In the genomic region with DNA sequence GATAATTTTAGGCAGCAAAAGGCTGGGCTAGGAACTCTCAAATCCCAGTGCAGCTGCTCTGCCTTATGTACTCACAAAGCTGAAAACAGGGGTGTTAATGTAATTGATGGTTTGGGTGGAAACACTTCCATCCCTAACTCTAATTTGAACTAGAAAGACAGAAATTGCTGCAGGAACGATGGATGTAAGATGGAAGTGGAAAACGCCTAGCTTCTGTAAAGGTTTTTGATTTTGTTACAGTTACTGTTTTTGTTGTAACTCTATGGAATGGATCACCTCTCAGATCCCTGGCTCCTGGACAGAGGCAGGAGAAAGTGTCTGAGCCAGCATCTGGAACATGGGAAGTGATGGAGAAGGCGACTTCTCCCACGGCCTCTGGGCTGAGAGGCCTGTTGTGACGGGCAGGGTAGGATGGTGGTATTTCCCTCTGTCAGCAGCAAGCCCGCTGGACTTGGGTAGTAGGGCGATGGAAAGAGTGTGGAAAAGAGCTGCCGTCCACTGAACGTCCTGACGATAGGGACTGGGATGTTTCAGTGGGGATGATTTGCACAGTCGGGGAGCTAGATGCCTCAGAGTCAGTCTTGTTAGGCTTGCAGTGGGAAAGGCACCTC, we compare ENCODE assay signal across 10 cellular contexts. TPM values are rescaled to one million over a fixed set of nuclear protein-coding genes. Genes with fewer than 3 reads are reported as not detected.
DNase-seq lines count a peak whose midpoint lies in the region; ATAC-seq and TF ChIP-seq lines count a peak whose summit lies in the region.
"Had no signal": no experiment of that assay in that cellular context is flagged by ENCODE, and none has a peak within 500 bp of the region (broad histone marks: within the 10 kb centered on the region; RNA-seq: fewer than 3 reads in every experiment).

No MANE protein-coding gene starts in this region.

- no peak for TF ChIP-seq CTCF in activated CD8-positive, alpha-beta T cell treated with anti-CD3 and anti-CD28 coated beads for 36 hours (IDR thresholded peaks at IDR 0.05)
- TF ChIP-seq CTCF in mesothelial cell of epicardium (IDR thresholded peaks at IDR 0.05; ENCODE audit: unreplicated experiment): no peak
- no peak for TF ChIP-seq CTCF in upper lobe of right lung (IDR thresholded peaks at IDR 0.05)

- no peak overlapping the region for H3K27ac ChIP-seq in upper lobe of right lung

- H3K4me1 ChIP-seq in upper lobe of right lung: peaks cover 15% of the 10 kb centered on the region

- peak overlapping the region; percentile 90 for H3K4me3 Mint-ChIP-seq in activated naive CD4-positive, alpha-beta T cell treated with anti-CD3 and anti-CD28 coated beads, Interleukin-2, amount 50 U/mL, for 24 hours
- H3K4me3 Mint-ChIP-seq in activated CD8-positive, alpha-beta T cell treated with anti-CD3 and anti-CD28 coated beads for 36 hours: peak overlapping the region; percentile 83
- peak overlapping the region; percentile 88 for H3K4me3 Mint-ChIP-seq in mesothelial cell of epicardium

- CTCF ChIA-PET in activated CD8-positive, alpha-beta T cell treated with anti-CD3 and anti-CD28 coated beads for 36 hours (lab: Charles Lee): interaction anchor here (0.7 to 4.1 kb wide), 9 partner anchors 9 to 186 kb away, joined by 3 to 25 read pairs (median 8); no protein-coding TSS in a partner anchor

- no peaks in the 10 kb centered on the region for H3K36me3 Mint-ChIP-seq in activated naive CD4-positive, alpha-beta T cell treated with anti-CD3 and anti-CD28 coated beads, Interleukin-2, amount 50 U/mL, for 24 hours
- peaks cover 24% of the 10 kb centered on the region for H3K36me3 Mint-ChIP-seq in activated CD8-positive, alpha-beta T cell treated with anti-CD3 and anti-CD28 coated beads for 36 hours (ENCODE audit: low read depth)
- H3K36me3 Mint-ChIP-seq in mesothelial cell of epicardium: no peaks in the 10 kb centered on the region

- H3K9me3 ChIP-seq in upper lobe of right lung: no peaks in the 10 kb centered on the region

- H3K27ac Mint-ChIP-seq in activated naive CD4-positive, alpha-beta T cell treated with anti-CD3 and anti-CD28 coated beads, Interleukin-2, amount 50 U/mL, for 24 hours: peak overlapping the region; percentile 97
- peak overlapping the region; percentile 93 for H3K27ac Mint-ChIP-seq in activated CD8-positive, alpha-beta T cell treated with anti-CD3 and anti-CD28 coated beads for 36 hours
- H3K27ac Mint-ChIP-seq in mesothelial cell of epicardium: peak overlapping the region; percentile 93

- H3K27me3 ChIP-seq in upper lobe of right lung: no peaks in the 10 kb centered on the region

- peak overlapping the region; percentile 80 for H3K4me3 ChIP-seq in upper lobe of right lung

- DNase-seq in activated naive CD4-positive, alpha-beta T cell (lab: John Stamatoyannopoulos, UW): no peak
- no peak for DNase-seq in activated CD8-positive, alpha-beta T cell treated with anti-CD3 and anti-CD28 coated beads for 36 hours
- no peak for DNase-seq in mesothelial cell of epicardium (ENCODE audit: low spot score in 2 of 2, unreplicated experiment in 2 of 2)
- DNase-seq in upper lobe of right lung: no peak
- DNase-seq in AG08395 (ENCODE audit: low spot score): no peak
- no peak for DNase-seq in HuH-7.5 (ENCODE audit: low spot score)
- no peak for DNase-seq in AG20443 (ENCODE audit: low spot score)
- DNase-seq: HCEC 1CT, NCI-H187 had no signal

- ATAC-seq in activated CD8-positive, alpha-beta T cell treated with anti-CD3 and anti-CD28 coated beads for 36 hours: no peak
- no peak for ATAC-seq in upper lobe of right lung

- H3K27me3 Mint-ChIP-seq in activated naive CD4-positive, alpha-beta T cell treated with anti-CD3 and anti-CD28 coated beads, Interleukin-2, amount 50 U/mL, for 24 hours: no peaks in the 10 kb centered on the region
- H3K27me3 Mint-ChIP-seq in activated CD8-positive, alpha-beta T cell treated with anti-CD3 and anti-CD28 coated beads for 36 hours: no peaks in the 10 kb centered on the region
- H3K27me3 Mint-ChIP-seq in mesothelial cell of epicardium (ENCODE audit: low read depth): no peaks in the 10 kb centered on the region

- H3K9me3 Mint-ChIP-seq in activated naive CD4-positive, alpha-beta T cell treated with anti-CD3 and anti-CD28 coated beads, Interleukin-2, amount 50 U/mL, for 24 hours: no peaks in the 10 kb centered on the region
- H3K9me3 Mint-ChIP-seq in activated CD8-positive, alpha-beta T cell treated with anti-CD3 and anti-CD28 coated beads for 36 hours: no peaks in the 10 kb centered on the region
- H3K9me3 Mint-ChIP-seq in mesothelial cell of epicardium: no peaks in the 10 kb centered on the region

- POLR2A ChIA-PET in activated CD8-positive, alpha-beta T cell treated with anti-CD3 and anti-CD28 coated beads for 36 hours (lab: Charles Lee): interaction anchor here (0.9 to 4.6 kb wide), 9 partner anchors 10 to 87 kb away, joined by 3 to 45 read pairs (median 3); no protein-coding TSS in a partner anchor

- intact Hi-C loops in activated CD8-positive, alpha-beta T cell treated with anti-CD3 and anti-CD28 coated beads for 36 hours (cut with micrococcal nuclease): loop anchor here (5.0 to 10.0 kb wide), 3 partner anchors 54 to 327 kb away; no protein-coding TSS in a partner anchor
- intact Hi-C loops in upper lobe of right lung (cut with DNase I): no loop called here

- no peaks in the 10 kb centered on the region for H3K36me3 ChIP-seq in upper lobe of right lung

- H3K4me1 Mint-ChIP-seq in activated naive CD4-positive, alpha-beta T cell treated with anti-CD3 and anti-CD28 coated beads, Interleukin-2, amount 50 U/mL, for 24 hours: peaks cover 89% of the 10 kb centered on the region
- peaks cover 74% of the 10 kb centered on the region for H3K4me1 Mint-ChIP-seq in activated CD8-positive, alpha-beta T cell treated with anti-CD3 and anti-CD28 coated beads for 36 hours (ENCODE audit: low read depth)
- H3K4me1 Mint-ChIP-seq in mesothelial cell of epicardium: peaks cover 55% of the 10 kb centered on the region

RNA-seq across cellular contexts. Expression of gene TRAF5, which starts 1.6 kb away (rescaled TPM):
- 10 to 100 TPM; 40.6 to 42.5 TPM for total RNA-seq in activated CD8-positive, alpha-beta T cell treated with anti-CD3 and anti-CD28 coated beads for 36 hours
- total RNA-seq in mesothelial cell of epicardium: 45.6 to 47.6 TPM (median 46.6 TPM) in 3 replicates
- 9.8 TPM for total RNA-seq in upper lobe of right lung
